Comparison of ENCODE assay signal across 30 cellular contexts in the genomic region with DNA sequence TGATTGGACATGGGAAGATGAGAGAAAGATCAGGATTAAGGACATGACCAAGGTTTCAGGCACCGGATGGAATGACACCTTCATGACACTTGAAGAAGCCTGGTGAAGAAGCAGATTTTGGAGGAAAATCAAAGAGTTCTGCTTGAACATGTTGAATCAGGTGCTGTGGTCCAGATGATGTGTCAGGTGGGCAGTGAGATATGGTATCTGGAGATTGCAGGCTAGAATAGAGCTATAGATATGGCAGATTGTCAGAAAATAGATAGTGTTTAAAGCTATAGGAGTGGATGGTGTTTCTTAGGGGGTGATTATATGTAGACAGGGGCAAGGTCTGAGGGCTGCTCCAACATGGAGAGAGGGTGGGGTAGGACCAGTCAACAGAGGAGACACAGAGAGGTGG.
"Had no signal": no experiment of that assay in that cellular context is flagged by ENCODE, and none has a peak within 500 bp of the region (broad histone marks: within the 10 kb centered on the region; RNA-seq: fewer than 3 reads in every experiment).

No MANE protein-coding gene starts in this region.

- DNase-seq: activated CD4-positive, alpha-beta memory T cell treated with anti-CD3 and anti-CD28 coated beads for 36 hours; activated CD4-positive, alpha-beta T cell treated with anti-CD3 and anti-CD28 coated beads for 36 hours; activated CD4-positive, alpha-beta T cell treated with anti-CD3 and anti-CD28 coated beads, Interleukin-2, amount 10 ng/mL, durations not matched to agents 24 days and 14 days; activated CD4-positive, CD25-positive, alpha-beta regulatory T cell; activated CD4-positive, CD25-positive, alpha-beta regulatory T cell treated with anti-CD3 and anti-CD28 coated beads, Interleukin-2, amount 50 U/mL, for 72 hours; activated CD8-positive, alpha-beta memory T cell treated with anti-CD3 and anti-CD28 coated beads, Interleukin-2, amount 10 ng/mL, durations not matched to agents 7 days and 5 days; activated CD8-positive, alpha-beta memory T cell treated with anti-CD3 and anti-CD28 coated beads, Interleukin-2, amount 50 U/mL, for 4 hours; activated CD8-positive, alpha-beta T cell treated with anti-CD3 and anti-CD28 coated beads, Interleukin-2, amount 10 ng/mL, durations not matched to agents 7 days and 5 days; activated effector memory CD4-positive, alpha-beta T cell treated with Interleukin-2 at 50 U/mL for 16 hours; activated gamma-delta T cell treated with Interleukin-2 at 50 U/mL for 16 hours; activated naive CD4-positive, alpha-beta T cell treated with anti-CD3 and anti-CD28 coated beads, Interleukin-2, amount 50 U/mL, for 16 hours; activated naive CD4-positive, alpha-beta T cell treated with Interleukin-2 at 50 U/mL for 16 hours; activated T-cell treated with anti-CD3 and anti-CD28 coated beads, Interleukin-2, amount 50 U/mL, for 1 hour; activated T-cell treated with anti-CD3 and anti-CD28 coated beads, Interleukin-2, amount 50 U/mL, for 48 hours; cortex of kidney; dermis blood vessel endothelial cell; effector CD4-positive, alpha-beta T cell; effector memory CD8-positive, alpha-beta T cell; foreskin melanocyte; heart right ventricle; T-helper 2 cell had no signal

- H3K27ac Mint-ChIP-seq: activated CD4-positive, alpha-beta memory T cell treated with anti-CD3 and anti-CD28 coated beads for 36 hours; activated CD4-positive, alpha-beta T cell treated with anti-CD3 and anti-CD28 coated beads for 36 hours; activated CD4-positive, alpha-beta T cell treated with anti-CD3 and anti-CD28 coated beads, Interleukin-2, amount 10 ng/mL, durations not matched to agents 24 days and 14 days; activated CD8-positive, alpha-beta memory T cell treated with anti-CD3 and anti-CD28 coated beads, Interleukin-2, amount 10 ng/mL, durations not matched to agents 7 days and 5 days; activated CD8-positive, alpha-beta T cell treated with anti-CD3 and anti-CD28 coated beads, Interleukin-2, amount 10 ng/mL, durations not matched to agents 7 days and 5 days; activated naive CD8-positive, alpha-beta T cell; activated T-helper 1 cell treated with anti-CD3 and anti-CD28 coated beads, Interleukin-12 subunit alpha, Interleukin-12 subunit beta, Interleukin-2, Interleukin-4 antibody, amounts not matched to agents 30 ng/mL and 10 ng/mL and 1 ng/mL, durations not matched to agents 14 hours and 24 hours and 36 hours had no signal

- H3K4me3 Mint-ChIP-seq: activated CD4-positive, alpha-beta memory T cell treated with anti-CD3 and anti-CD28 coated beads for 36 hours; activated CD4-positive, alpha-beta T cell treated with anti-CD3 and anti-CD28 coated beads for 36 hours; activated CD4-positive, alpha-beta T cell treated with anti-CD3 and anti-CD28 coated beads, Interleukin-2, amount 10 ng/mL, durations not matched to agents 24 days and 14 days; activated CD8-positive, alpha-beta memory T cell treated with anti-CD3 and anti-CD28 coated beads, Interleukin-2, amount 10 ng/mL, durations not matched to agents 7 days and 5 days; activated CD8-positive, alpha-beta T cell treated with anti-CD3 and anti-CD28 coated beads, Interleukin-2, amount 10 ng/mL, durations not matched to agents 7 days and 5 days; activated naive CD8-positive, alpha-beta T cell; activated T-helper 1 cell treated with anti-CD3 and anti-CD28 coated beads, Interleukin-12 subunit alpha, Interleukin-12 subunit beta, Interleukin-2, Interleukin-4 antibody, amounts not matched to agents 30 ng/mL and 10 ng/mL and 1 ng/mL, durations not matched to agents 14 hours and 24 hours and 36 hours; brain; effector memory CD8-positive, alpha-beta T cell had no signal

- FAIRE-seq: colon had no signal

- H3K4me1 Mint-ChIP-seq: activated CD8-positive, alpha-beta memory T cell treated with anti-CD3 and anti-CD28 coated beads, Interleukin-2, amount 10 ng/mL, durations not matched to agents 7 days and 5 days had no signal

- H3K36me3 ChIP-seq: ascending aorta, breast epithelium, cardiac muscle cell, esophagus muscularis mucosa, gastroesophageal sphincter, heart right ventricle had no signal

- H3K27me3 Mint-ChIP-seq: activated CD4-positive, alpha-beta memory T cell treated with anti-CD3 and anti-CD28 coated beads for 36 hours; activated CD4-positive, alpha-beta T cell treated with anti-CD3 and anti-CD28 coated beads for 36 hours; activated CD4-positive, alpha-beta T cell treated with anti-CD3 and anti-CD28 coated beads, Interleukin-2, amount 10 ng/mL, durations not matched to agents 24 days and 14 days; activated CD8-positive, alpha-beta memory T cell treated with anti-CD3 and anti-CD28 coated beads, Interleukin-2, amount 10 ng/mL, durations not matched to agents 7 days and 5 days; activated naive CD8-positive, alpha-beta T cell; brain; effector memory CD8-positive, alpha-beta T cell had no signal

- ATAC-seq: activated CD4-positive, alpha-beta T cell treated with anti-CD3 and anti-CD28 coated beads for 36 hours; activated CD8-positive, alpha-beta memory T cell treated with anti-CD3 and anti-CD28 coated beads, Interleukin-2, amount 10 ng/mL, durations not matched to agents 7 days and 5 days; activated CD8-positive, alpha-beta T cell treated with anti-CD3 and anti-CD28 coated beads, Interleukin-2, amount 10 ng/mL, durations not matched to agents 7 days and 5 days; effector memory CD8-positive, alpha-beta T cell; gastroesophageal sphincter; heart right ventricle had no signal

- H3K4me1 ChIP-seq: ascending aorta, breast epithelium had no signal

- H3K27ac ChIP-seq: ascending aorta, breast epithelium, cardiac muscle cell, esophagus muscularis mucosa, gastroesophageal sphincter, heart right ventricle had no signal

- H3K9me3 Mint-ChIP-seq: activated CD4-positive, alpha-beta memory T cell treated with anti-CD3 and anti-CD28 coated beads for 36 hours; activated CD4-positive, alpha-beta T cell treated with anti-CD3 and anti-CD28 coated beads, Interleukin-2, amount 10 ng/mL, durations not matched to agents 24 days and 14 days; activated T-helper 1 cell treated with anti-CD3 and anti-CD28 coated beads, Interleukin-12 subunit alpha, Interleukin-12 subunit beta, Interleukin-2, Interleukin-4 antibody, amounts not matched to agents 30 ng/mL and 10 ng/mL and 1 ng/mL, durations not matched to agents 14 hours and 24 hours and 36 hours; effector memory CD8-positive, alpha-beta T cell had no signal

- H3K27me3 ChIP-seq: ascending aorta, breast epithelium, cardiac muscle cell, esophagus muscularis mucosa, gastroesophageal sphincter, heart right ventricle had no signal

- H3K4me3 ChIP-seq: ascending aorta, breast epithelium, cardiac muscle cell, esophagus muscularis mucosa, gastroesophageal sphincter, heart right ventricle had no signal

- H3K9me3 ChIP-seq: ascending aorta had no signal
